ENCODE assay signal across 14 cellular contexts in genomic region chr4:125750399-125750798, GRCh38.
DNase-seq lines count a peak whose midpoint lies in the region; ATAC-seq and TF ChIP-seq lines count a peak whose summit lies in the region.
"Had no signal": no experiment of that assay in that cellular context is flagged by ENCODE, and none has a peak within 500 bp of the region (broad histone marks: within the 10 kb centered on the region; RNA-seq: fewer than 3 reads in every experiment).

No MANE protein-coding gene starts in this region.

- H3K4me2 ChIP-seq in PC-3 (ENCODE audit: low read length) = no peak overlapping the region
- H3K4me2 ChIP-seq: PC-9 had no signal

- no peaks in the 10 kb centered on the region for H3K4me1 ChIP-seq in PC-3 (ENCODE audit: insufficient read depth, low read length)
- H3K4me1 ChIP-seq: A549 had no signal

- H3K9me3 ChIP-seq in PC-3 (ENCODE audit: low read length) = no peaks in the 10 kb centered on the region
- H3K9me3 ChIP-seq: A549, HAP-1 had no signal

- no peaks in the 10 kb centered on the region for H3F3A ChIP-seq in PC-3 (ENCODE audit: low read length, unreplicated experiment)

- no peak overlapping the region for H3K9ac ChIP-seq in PC-3 (ENCODE audit: low read length)

- BruUV-seq in PC-3 (replicated peaks; lab: Mats Ljungman, UMichigan) = no TSS peak

- H3K9me2 ChIP-seq in PC-3 (replicated peaks; ENCODE audit: low read length) = no peaks in the 10 kb centered on the region

- intact Hi-C loops in Right ventricle myocardium superior (cut with DNase I) (loop anchor here (2.0 kb wide), 1 partner anchor 438 kb away; no protein-coding TSS in a partner anchor), cardiac septum (cut with DNase I) (no loop called here), PC-3 (cut with micrococcal nuclease) (no loop called here)

- DNase-seq in Right ventricle myocardium superior (no peak), cardiac septum (ENCODE audit: low spot score) (no peak), PC-3 (no peak), fibroblast of mammary gland (ENCODE audit: low read depth) (peak; percentile 12), retinal pigment epithelial cell (ENCODE audit: low read depth) (peak; percentile 70), NCI-H146 (lab: John Stamatoyannopoulos, UW) (no peak), cerebellum (ENCODE audit: low spot score) (no peak)
- DNase-seq: Kasumi-1, NCI-H2029 treated with DMSO at 0.1 percent for 48 hours, NCI-H510A treated with DMSO at 0.1 percent for 48 hours, PC-9 had no signal

- TF ChIP-seq CTCF in PC-3 (conservative IDR thresholded peaks at IDR 0.05; ENCODE audit: low read depth, low read length) = no peak
- no peak for TF ChIP-seq CTCF in fibroblast of mammary gland (conservative IDR thresholded peaks at IDR 0.05; ENCODE audit: control insufficient read depth, insufficient read depth, low read depth, low read length)
- TF ChIP-seq CTCF in retinal pigment epithelial cell (conservative IDR thresholded peaks at IDR 0.05; ENCODE audit: low read depth, low read length) = no peak

- POLR2A ChIA-PET in PC-3 (lab: Charles Lee; ENCODE audit: unreplicated experiment) = interaction anchor here (1.1 kb wide), 1 partner anchor 441 kb away, joined by 3 read pairs; no protein-coding TSS in a partner anchor

- ATAC-seq in Right ventricle myocardium superior (ENCODE audit: poor library complexity) = peak; percentile 63
- peak; percentile 56 for ATAC-seq in PC-3
- ATAC-seq in GM21447 (IDR thresholded peaks at IDR 0.05; ENCODE audit: unreplicated experiment) = no peak

- H2AFZ ChIP-seq in PC-3 (ENCODE audit: low read length) = no peak overlapping the region
- H2AFZ ChIP-seq: PC-9 had no signal

- H4K20me1 ChIP-seq in PC-3 (ENCODE audit: low read length) = no peaks in the 10 kb centered on the region

- no peaks in the 10 kb centered on the region for H3K79me2 ChIP-seq in PC-3 (ENCODE audit: low read length)

- no peaks in the 10 kb centered on the region for H3K27me3 ChIP-seq in PC-3 (ENCODE audit: low read length)

- H3K4me3 ChIP-seq in PC-3 (ENCODE audit: low read length) (no peak overlapping the region), fibroblast of mammary gland (ENCODE audit: control insufficient read depth, low read depth, low read length) (no peak overlapping the region), retinal pigment epithelial cell (ENCODE audit: low read length) (no peak overlapping the region)
- H3K4me3 ChIP-seq: A549, HAP-1, PC-9 had no signal

- H3K36me3 ChIP-seq in PC-3 (ENCODE audit: low read depth, low read length) = no peaks in the 10 kb centered on the region
- H3K36me3 ChIP-seq: HAP-1 had no signal

- no peak overlapping the region for H3K27ac ChIP-seq in PC-3 (ENCODE audit: low read length)
- H3K27ac ChIP-seq: A549, PC-9 had no signal

- CTCF ChIA-PET in PC-3 (lab: Charles Lee) = no interaction called here

Comparison
In these comparisons a context has a peak if more than half of its experiments do, and no peak if none do; other contexts are left out.
1. DNase-seq: peak in fibroblast of mammary gland (single experiment) and retinal pigment epithelial cell (single experiment); none in Right ventricle myocardium superior (single experiment), cardiac septum (single experiment), PC-3 (single experiment), NCI-H146 (single experiment) and cerebellum (single experiment).